In genomic region chr5:120239076-120239475, GRCh38 we compare ENCODE assay signal across 1 cellular context.
TF ChIP-seq lines count a peak whose summit lies in the region.

No MANE protein-coding gene starts in this region.

TF ChIP-seq in GM23338, 12 proteins besides CTCF, POLR2A, EP300 and RAD21 (continued from another document):
- TF ChIP-seq ZNF462 (CRISPR knock-in tag; IDR thresholded peaks at IDR 0.05): no peak
- TF ChIP-seq ZNF114 (CRISPR knock-in tag; IDR thresholded peaks at IDR 0.05): no peak
